Comparison of ENCODE assay signal across 23 cellular contexts in genomic region chr20:47622118-47622665, GRCh38.
DNase-seq lines count a peak whose midpoint lies in the region; ATAC-seq and TF ChIP-seq lines count a peak whose summit lies in the region.
"Had no signal": no experiment of that assay in that cellular context is flagged by ENCODE, and none has a peak within 500 bp of the region (broad histone marks: within the 10 kb centered on the region; RNA-seq: fewer than 3 reads in every experiment).

No MANE protein-coding gene starts in this region.

- H3K4me1 ChIP-seq in PC-9 (replicated peaks; ENCODE audit: insufficient read depth), result peaks cover 16% of the 10 kb centered on the region
- H3K4me1 ChIP-seq: SJCRH30 had no signal

- no TSS peak for BruUV-seq in PC-9 (replicated peaks; lab: Mats Ljungman, UMichigan)

- POLR2A ChIA-PET in activated CD4-positive, alpha-beta T cell treated with anti-CD3 and anti-CD28 coated beads for 36 hours (lab: Charles Lee), result no interaction called here
- POLR2A ChIA-PET in activated CD4-positive, alpha-beta memory T cell treated with anti-CD3 and anti-CD28 coated beads, Interleukin-2, amount 10 ng/mL, durations not matched to agents 7 days and 5 days (lab: Charles Lee), result no interaction called here
- POLR2A ChIA-PET in PC-9 (lab: Charles Lee; ENCODE audit: unreplicated experiment), result no interaction called here

- no peak for TF ChIP-seq CTCF in PC-9 (conservative IDR thresholded peaks at IDR 0.05)

- no peak for ATAC-seq in activated CD4-positive, alpha-beta T cell treated with anti-CD3 and anti-CD28 coated beads for 36 hours
- ATAC-seq in Right ventricle myocardium superior (ENCODE audit: poor library complexity), result no peak
- ATAC-seq: activated T-cell treated with anti-CD3 and anti-CD28 coated beads, Interleukin-2, amount 50 U/mL, for 4 hours; gastrocnemius medialis; stimulated activated naive CD8-positive, alpha-beta T cell treated with anti-CD3 and anti-CD28 coated beads, Interleukin-15, amount 100 ng/mL, for 72 hours had no signal

- intact Hi-C loops in activated CD4-positive, alpha-beta T cell treated with anti-CD3 and anti-CD28 coated beads for 36 hours (cut with DNase I, micrococcal nuclease), result loop anchor here in 1 of 2 experiments (5.0 kb wide), 1 partner anchor 425 kb away; no protein-coding TSS in a partner anchor
- intact Hi-C loops in Right ventricle myocardium superior (cut with DNase I) (loop anchor here (10.0 kb wide), 2 partner anchors 347 to 417 kb away; no protein-coding TSS in a partner anchor), PC-9 (cut with micrococcal nuclease; ENCODE audit: unreplicated experiment) (loop anchor here (10.0 kb wide), 1 partner anchor 867 kb away; no protein-coding TSS in a partner anchor)

- no peaks in the 10 kb centered on the region for H3K9me3 Mint-ChIP-seq in activated CD4-positive, alpha-beta T cell treated with anti-CD3 and anti-CD28 coated beads for 36 hours (ENCODE audit: low read depth)
- H3K9me3 Mint-ChIP-seq in activated CD4-positive, alpha-beta memory T cell treated with anti-CD3 and anti-CD28 coated beads, Interleukin-2, amount 10 ng/mL, durations not matched to agents 7 days and 5 days, result no peaks in the 10 kb centered on the region
- H3K9me3 Mint-ChIP-seq in immature natural killer cell, result no peaks in the 10 kb centered on the region
- H3K9me3 Mint-ChIP-seq: activated T-cell treated with anti-CD3 and anti-CD28 coated beads, Interleukin-2, amount 50 U/mL, for 4 hours; brain; stimulated activated naive CD8-positive, alpha-beta T cell treated with anti-CD3 and anti-CD28 coated beads, Interleukin-15, amount 100 ng/mL, for 72 hours had no signal

- CTCF ChIA-PET in activated CD4-positive, alpha-beta T cell treated with anti-CD3 and anti-CD28 coated beads for 36 hours (lab: Charles Lee), result interaction anchor here (0.6 to 5.6 kb wide), 8 partner anchors 12 to 803 kb away, joined by 3 to 58 read pairs (median 18); partner anchors contain the start of gene NCOA3
- CTCF ChIA-PET in activated CD4-positive, alpha-beta memory T cell treated with anti-CD3 and anti-CD28 coated beads, Interleukin-2, amount 10 ng/mL, durations not matched to agents 7 days and 5 days (lab: Charles Lee), result interaction anchor here (0.6 to 4.4 kb wide), 11 partner anchors 13 to 350 kb away, joined by 3 to 58 read pairs (median 9); partner anchors contain the start of gene NCOA3
- CTCF ChIA-PET in PC-9 (lab: Charles Lee), result no interaction called here

- H3K27me3 Mint-ChIP-seq in activated CD4-positive, alpha-beta T cell treated with anti-CD3 and anti-CD28 coated beads for 36 hours, result no peaks in the 10 kb centered on the region
- H3K27me3 Mint-ChIP-seq in activated CD4-positive, alpha-beta memory T cell treated with anti-CD3 and anti-CD28 coated beads, Interleukin-2, amount 10 ng/mL, durations not matched to agents 7 days and 5 days, result no peaks in the 10 kb centered on the region
- H3K27me3 Mint-ChIP-seq in immature natural killer cell (ENCODE audit: low read depth in 3 of 3), result peaks cover 0 to 2% (median 0%) of the 10 kb centered on the region in 3 donors
- H3K27me3 Mint-ChIP-seq: brain; stimulated activated naive CD8-positive, alpha-beta T cell treated with anti-CD3 and anti-CD28 coated beads, Interleukin-15, amount 100 ng/mL, for 72 hours had no signal

- no peak overlapping the region for H2AFZ ChIP-seq in PC-9

- DNase-seq in activated CD4-positive, alpha-beta T cell treated with anti-CD3 and anti-CD28 coated beads for 36 hours, result no peak
- DNase-seq in activated CD4-positive, alpha-beta T cell treated with anti-CD3 and anti-CD28 coated beads, Interleukin-2, amount 50 U/mL, for 4 hours, result no peak
- DNase-seq in Caki2 (ENCODE audit: low read depth) (peak; percentile 87), kidney tubule cell (ENCODE audit: low spot score) (peak; percentile 72), immature natural killer cell (no peak), Right ventricle myocardium superior (no peak), PC-9 (no peak)
- DNase-seq in activated CD4-positive, alpha-beta memory T cell treated with anti-CD3 and anti-CD28 coated beads, Interleukin-2, amount 10 ng/mL, durations not matched to agents 7 days and 5 days, result no peak
- DNase-seq: activated T-cell treated with anti-CD3 and anti-CD28 coated beads, Interleukin-2, amount 50 U/mL, for 4 hours; DMS79; effector memory CD4-positive, alpha-beta T cell; gastrocnemius medialis; hypothalamus; NCI-H1092; NCI-H2081; NCI-H345; OCI-M1; SJCRH30; stimulated activated naive CD8-positive, alpha-beta T cell treated with anti-CD3 and anti-CD28 coated beads, Interleukin-15, amount 100 ng/mL, for 72 hours; tibial artery had no signal

- no peak overlapping the region for H3K4me2 ChIP-seq in PC-9

- H3K27ac Mint-ChIP-seq in activated CD4-positive, alpha-beta T cell treated with anti-CD3 and anti-CD28 coated beads for 36 hours, result peak overlapping the region; percentile 8
- H3K27ac Mint-ChIP-seq in activated CD4-positive, alpha-beta memory T cell treated with anti-CD3 and anti-CD28 coated beads, Interleukin-2, amount 10 ng/mL, durations not matched to agents 7 days and 5 days, result peak overlapping the region; percentile 42
- peak overlapping the region in 2 of 6 donors; percentile 55 to 57 for H3K27ac Mint-ChIP-seq in immature natural killer cell
- H3K27ac Mint-ChIP-seq: brain had no signal

- H3K36me3 Mint-ChIP-seq in activated CD4-positive, alpha-beta T cell treated with anti-CD3 and anti-CD28 coated beads for 36 hours (ENCODE audit: low read depth), result peaks cover 46% of the 10 kb centered on the region
- peaks cover 41% of the 10 kb centered on the region for H3K36me3 Mint-ChIP-seq in activated CD4-positive, alpha-beta memory T cell treated with anti-CD3 and anti-CD28 coated beads, Interleukin-2, amount 10 ng/mL, durations not matched to agents 7 days and 5 days (ENCODE audit: low read depth)
- H3K36me3 Mint-ChIP-seq in immature natural killer cell, result peaks cover 0 to 19% (median 5%) of the 10 kb centered on the region in 3 donors

- no peak overlapping the region for H3K4me3 Mint-ChIP-seq in activated CD4-positive, alpha-beta T cell treated with anti-CD3 and anti-CD28 coated beads for 36 hours
- H3K4me3 Mint-ChIP-seq in activated CD4-positive, alpha-beta memory T cell treated with anti-CD3 and anti-CD28 coated beads, Interleukin-2, amount 10 ng/mL, durations not matched to agents 7 days and 5 days, result no peak overlapping the region
- no peak overlapping the region for H3K4me3 Mint-ChIP-seq in immature natural killer cell
- H3K4me3 Mint-ChIP-seq: activated T-cell treated with anti-CD3 and anti-CD28 coated beads, Interleukin-2, amount 50 U/mL, for 4 hours; brain; stimulated activated naive CD8-positive, alpha-beta T cell treated with anti-CD3 and anti-CD28 coated beads, Interleukin-15, amount 100 ng/mL, for 72 hours had no signal

- H3K9me2 ChIP-seq in PC-9 (ENCODE audit: insufficient read depth), result no peaks in the 10 kb centered on the region

- no peaks in the 10 kb centered on the region for H3K9me3 ChIP-seq in PC-9 (ENCODE audit: insufficient read depth, low read depth)
- H3K9me3 ChIP-seq: esophagus muscularis mucosa, gastrocnemius medialis, SJCRH30, tibial artery had no signal

- H3K27ac ChIP-seq in PC-9, result no peak overlapping the region
- H3K27ac ChIP-seq: 22Rv1, esophagus muscularis mucosa, gastrocnemius medialis, SJCRH30, tibial artery had no signal

- peaks cover 64% of the 10 kb centered on the region for H3K79me2 ChIP-seq in PC-9 (ENCODE audit: low read depth)

- H3F3A ChIP-seq in PC-9 (ENCODE audit: insufficient read depth, low read depth), result peaks cover 71% of the 10 kb centered on the region

- no peak overlapping the region for H3K4me3 ChIP-seq in PC-9
- H3K4me3 ChIP-seq: esophagus muscularis mucosa, gastrocnemius medialis, SJCRH30, tibial artery had no signal

- no peaks in the 10 kb centered on the region for H3K27me3 ChIP-seq in PC-9 (ENCODE audit: insufficient read depth, low read depth)
- H3K27me3 ChIP-seq: esophagus muscularis mucosa, gastrocnemius medialis, SJCRH30, tibial artery had no signal

- in situ Hi-C loops in Caki2 (cut with HindIII; ENCODE audit: low pct_unique_long_range_greater_than_20kb, low sequenced_read_pairs), result no loop called here

- H3K4me1 Mint-ChIP-seq in activated CD4-positive, alpha-beta T cell treated with anti-CD3 and anti-CD28 coated beads for 36 hours, result peaks cover 26% of the 10 kb centered on the region
- H3K4me1 Mint-ChIP-seq in activated CD4-positive, alpha-beta memory T cell treated with anti-CD3 and anti-CD28 coated beads, Interleukin-2, amount 10 ng/mL, durations not matched to agents 7 days and 5 days, result peaks cover 35% of the 10 kb centered on the region
- peaks cover 4 to 28% of the 10 kb centered on the region in 2 donors for H3K4me1 Mint-ChIP-seq in immature natural killer cell

- 0 out of 2 replicates have a peak, but pooled peaks cover 4% of the 10 kb centered on the region for H4K20me1 ChIP-seq in PC-9 (ENCODE audit: insufficient read depth)

- H3K36me3 ChIP-seq in PC-9 (ENCODE audit: low read depth), result peaks cover 42% of the 10 kb centered on the region
- H3K36me3 ChIP-seq: SJCRH30 had no signal

Comparison
In these comparisons a context has a peak if more than half of its experiments do, and no peak if none do; other contexts are left out.
1. DNase-seq: peak in Caki2 (single experiment) and kidney tubule cell (single experiment); none in activated CD4-positive, alpha-beta T cell treated with anti-CD3 and anti-CD28 coated beads for 36 hours (single experiment), activated CD4-positive, alpha-beta T cell treated with anti-CD3 and anti-CD28 coated beads, Interleukin-2, amount 50 U/mL, for 4 hours (0 of 2), activated CD4-positive, alpha-beta memory T cell treated with anti-CD3 and anti-CD28 coated beads, Interleukin-2, amount 10 ng/mL, durations not matched to agents 7 days and 5 days (single experiment), immature natural killer cell (0 of 3), Right ventricle myocardium superior (single experiment) and PC-9 (0 of 2).